Comparison of ENCODE assay signal across 8 cellular contexts in the genomic region with DNA sequence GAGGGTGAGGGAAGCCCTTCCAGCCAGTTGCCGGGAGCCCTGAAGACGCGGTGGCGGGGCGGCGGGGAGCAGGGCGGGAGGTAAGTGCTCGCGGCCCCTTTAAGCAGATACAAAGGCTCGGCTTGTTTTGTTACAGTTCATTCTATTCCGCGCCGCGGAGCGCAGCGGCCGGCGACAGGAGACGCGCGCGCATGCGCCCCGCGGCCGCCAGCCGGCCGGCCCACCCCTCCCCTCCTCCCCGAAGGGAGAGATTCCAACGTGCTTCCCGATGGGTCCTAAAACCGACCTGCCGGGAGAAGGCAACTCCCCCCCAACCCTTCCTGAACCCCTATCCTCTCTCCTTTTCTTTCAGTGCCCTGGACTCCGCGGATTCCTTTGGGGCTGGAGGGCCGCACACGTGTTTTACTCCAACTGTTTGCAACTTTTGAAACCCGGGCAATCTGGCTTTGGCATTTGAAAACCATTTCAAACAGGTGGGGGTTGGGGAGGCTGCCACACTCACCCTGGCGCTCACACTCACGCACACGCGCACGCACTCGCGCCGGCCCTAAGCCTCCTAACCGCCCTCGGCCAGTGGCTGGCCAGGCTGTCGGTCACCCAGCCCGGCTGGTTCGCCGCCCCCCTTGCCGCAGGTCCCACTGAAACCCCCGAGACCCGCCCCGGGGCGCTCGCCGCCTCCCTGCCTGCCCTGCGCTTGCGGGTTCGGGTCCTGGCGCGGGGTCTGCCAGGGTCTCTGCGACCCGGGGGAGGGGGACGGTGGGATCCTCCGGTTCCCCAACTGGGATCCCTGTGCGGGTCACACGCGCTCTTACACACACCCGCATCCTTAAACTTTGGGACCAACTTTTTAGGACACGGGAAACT.
DNase-seq lines count a peak whose midpoint lies in the region; ATAC-seq and TF ChIP-seq lines count a peak whose summit lies in the region.

A gene (minus strand): TSS at position 193 of the 864 bp plus-strand sequence. CDS start 610 bp downstream, outside the sequence.

- H3K4me3 ChIP-seq in coronary artery = peak within 1 kb of the TSS; percentile 90

- peak; percentile 87 for ATAC-seq in HG02642 (IDR thresholded peaks at IDR 0.05; ENCODE audit: poor library complexity, unreplicated experiment)

- DNase-seq in activated T-cell treated with anti-CD3 and anti-CD28 coated beads for 24 hours (ENCODE audit: low read depth) = peak; percentile 27
- DNase-seq in activated T-cell treated with anti-CD3 and anti-CD28 coated beads, Interleukin-2, amount 50 U/mL, for 1 hour = no peak
- DNase-seq in NCI-H1092 (lab: John Stamatoyannopoulos, UW) = peak; percentile 80
- DNase-seq in SKM-1 treated with dmso at 0.1 percent for 144 hours (lab: John Stamatoyannopoulos, UW; ENCODE audit: unreplicated experiment) = peak; percentile 92
- peak; percentile 94 for DNase-seq in coronary artery (ENCODE audit: low spot score)
- DNase-seq in kidney tubule cell (ENCODE audit: low spot score) = peak; percentile 97
- DNase-seq in stimulated activated CD4-positive, alpha-beta T cell treated with anti-CD3 and anti-CD28 coated beads, Interleukin-12 subunit alpha, Interleukin-12 subunit beta, amount 100 ng/mL, for 48 hours (ENCODE audit: low read depth in 2 of 3, low spot score in 1 of 3) = peak in 2 of 3 donors; percentile 23 to 33

- peak within 1 kb of the TSS; percentile 92 to 96 for H3K27ac ChIP-seq in coronary artery

- no peak for TF ChIP-seq CTCF in coronary artery (IDR thresholded peaks at IDR 0.05)
